26 cellular contexts compared by ENCODE assay signal in the genomic region with DNA sequence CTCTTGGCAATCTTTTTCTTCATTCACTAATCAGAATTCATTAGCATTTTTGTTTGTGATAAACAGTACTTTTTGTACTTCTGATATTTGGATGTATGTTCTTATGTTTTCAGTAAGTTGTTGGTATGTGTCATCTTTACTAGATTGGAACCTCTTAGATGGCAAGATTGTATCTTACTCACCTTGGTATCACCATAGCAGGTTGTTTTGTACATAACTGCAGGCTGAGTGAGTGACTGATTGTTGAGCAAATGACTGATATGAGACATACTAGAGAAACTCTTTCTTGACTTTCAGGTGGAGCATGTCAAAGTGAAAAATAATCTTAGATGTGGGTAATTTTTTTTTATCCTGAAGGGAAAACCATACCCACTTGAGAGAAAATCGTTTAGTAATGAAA.
"Had no signal": no experiment of that assay in that cellular context is flagged by ENCODE, and none has a peak within 500 bp of the region (broad histone marks: within the 10 kb centered on the region; RNA-seq: fewer than 3 reads in every experiment).

No MANE protein-coding gene starts in this region.

- H3K27me3 ChIP-seq: cardiac muscle cell, gastrocnemius medialis, pancreas, tibial nerve had no signal

- H3K27ac ChIP-seq: cardiac muscle cell, gastrocnemius medialis, pancreas, psoas muscle, tibial nerve, WERI-Rb-1 had no signal

- DNase-seq: activated CD4-positive, alpha-beta T cell treated with anti-CD3 and anti-CD28 coated beads, Interleukin-2, amount 50 U/mL, for 1 hour; activated CD4-positive, CD25-positive, alpha-beta regulatory T cell treated with anti-CD3 and anti-CD28 coated beads, Interleukin-2, amount 50 U/mL, for 72 hours; activated CD8-positive, alpha-beta memory T cell treated with anti-CD3 and anti-CD28 coated beads for 24 hours; activated CD8-positive, alpha-beta memory T cell treated with anti-CD3 and anti-CD28 coated beads, Interleukin-2, amount 50 U/mL, for 4 hours; activated effector memory CD4-positive, alpha-beta T cell treated with Interleukin-2 at 50 U/mL for 16 hours; activated naive CD4-positive, alpha-beta T cell treated with anti-CD3 and anti-CD28 coated beads for 36 hours; activated naive CD8-positive, alpha-beta T cell treated with anti-CD3 and anti-CD28 coated beads, Interleukin-2, amount 10 ng/mL, durations not matched to agents 7 days and 5 days; activated T-cell treated with anti-CD3 and anti-CD28 coated beads, Interleukin-2, amount 50 U/mL, for 4 hours; amygdala; effector CD4-positive, alpha-beta T cell; gastrocnemius medialis; hypothalamus; left cardiac atrium; mesenchymal stem cell; pancreas; psoas muscle; right cardiac atrium; stimulated activated CD4-positive, alpha-beta T cell treated with anti-CD3 and anti-CD28 coated beads, Interleukin-12 subunit alpha, Interleukin-12 subunit beta, amount 100 ng/mL, for 4 hours; stimulated activated naive CD8-positive, alpha-beta T cell treated with anti-CD3 and anti-CD28 coated beads, Interleukin-15, amount 100 ng/mL, for 72 hours; WERI-Rb-1 had no signal

- H3K27ac Mint-ChIP-seq: activated naive CD4-positive, alpha-beta T cell treated with anti-CD3 and anti-CD28 coated beads for 36 hours; activated naive CD8-positive, alpha-beta T cell treated with anti-CD3 and anti-CD28 coated beads, Interleukin-2, amount 10 ng/mL, durations not matched to agents 7 days and 5 days; dendritic cell treated with granulocyte-macrophage colony-stimulating factor and Interleukin-4, amounts not matched to agents 40 ng/mL and 50 ng/mL, for 4 days; stimulated activated naive CD8-positive, alpha-beta T cell treated with anti-CD3 and anti-CD28 coated beads, Interleukin-15, amount 100 ng/mL, for 72 hours had no signal

- ATAC-seq: gastrocnemius medialis; left cardiac atrium; pancreas; psoas muscle; right cardiac atrium; stimulated activated naive CD8-positive, alpha-beta T cell treated with anti-CD3 and anti-CD28 coated beads, Interleukin-15, amount 100 ng/mL, for 72 hours had no signal

- H3K4me3 ChIP-seq: cardiac muscle cell, gastrocnemius medialis, pancreas, psoas muscle, tibial nerve had no signal

- H3K27me3 Mint-ChIP-seq: activated naive CD8-positive, alpha-beta T cell treated with anti-CD3 and anti-CD28 coated beads, Interleukin-2, amount 10 ng/mL, durations not matched to agents 7 days and 5 days; dendritic cell treated with granulocyte-macrophage colony-stimulating factor and Interleukin-4, amounts not matched to agents 40 ng/mL and 50 ng/mL, for 4 days had no signal

- H3K4me1 ChIP-seq: pancreas, tibial nerve had no signal

- H3K9me3 Mint-ChIP-seq: activated naive CD4-positive, alpha-beta T cell treated with anti-CD3 and anti-CD28 coated beads for 36 hours; activated naive CD8-positive, alpha-beta T cell treated with anti-CD3 and anti-CD28 coated beads, Interleukin-2, amount 10 ng/mL, durations not matched to agents 7 days and 5 days; activated T-cell treated with anti-CD3 and anti-CD28 coated beads, Interleukin-2, amount 50 U/mL, for 4 hours; dendritic cell treated with granulocyte-macrophage colony-stimulating factor and Interleukin-4, amounts not matched to agents 40 ng/mL and 50 ng/mL, for 4 days; stimulated activated naive CD8-positive, alpha-beta T cell treated with anti-CD3 and anti-CD28 coated beads, Interleukin-15, amount 100 ng/mL, for 72 hours had no signal

- FAIRE-seq: endometrium, pancreas, urothelium cell line had no signal

- H3K4me1 Mint-ChIP-seq: activated naive CD8-positive, alpha-beta T cell treated with anti-CD3 and anti-CD28 coated beads, Interleukin-2, amount 10 ng/mL, durations not matched to agents 7 days and 5 days; nephron; stimulated activated naive CD8-positive, alpha-beta T cell treated with anti-CD3 and anti-CD28 coated beads, Interleukin-15, amount 100 ng/mL, for 72 hours had no signal

- H3K9me3 ChIP-seq: gastrocnemius medialis, pancreas, psoas muscle, tibial nerve had no signal

- H3K36me3 Mint-ChIP-seq: activated naive CD8-positive, alpha-beta T cell treated with anti-CD3 and anti-CD28 coated beads, Interleukin-2, amount 10 ng/mL, durations not matched to agents 7 days and 5 days had no signal

- H3K4me3 Mint-ChIP-seq: activated naive CD4-positive, alpha-beta T cell treated with anti-CD3 and anti-CD28 coated beads for 36 hours; activated naive CD8-positive, alpha-beta T cell treated with anti-CD3 and anti-CD28 coated beads, Interleukin-2, amount 10 ng/mL, durations not matched to agents 7 days and 5 days; activated T-cell treated with anti-CD3 and anti-CD28 coated beads, Interleukin-2, amount 50 U/mL, for 4 hours; dendritic cell treated with granulocyte-macrophage colony-stimulating factor and Interleukin-4, amounts not matched to agents 40 ng/mL and 50 ng/mL, for 4 days; stimulated activated naive CD8-positive, alpha-beta T cell treated with anti-CD3 and anti-CD28 coated beads, Interleukin-15, amount 100 ng/mL, for 72 hours had no signal

- H3K36me3 ChIP-seq: cardiac muscle cell, gastrocnemius medialis, pancreas, tibial nerve, WERI-Rb-1 had no signal
